Comparison of ENCODE assay signal across 8 cellular contexts in genomic region chr18:55405655-55406373, GRCh38.
A peak's percentile ranks its signal among the peaks of the same experiment; 100 is the strongest.
DNase-seq lines count a peak whose midpoint lies in the region; ATAC-seq and TF ChIP-seq lines count a peak whose summit lies in the region.

No MANE protein-coding gene starts in this region.

- no peak overlapping the region for H3K9ac ChIP-seq in SK-N-MC (ENCODE audit: insufficient read length)

- H3K27me3 ChIP-seq in BE2C = no peaks in the 10 kb centered on the region
- H3K27me3 ChIP-seq in MG63 = no peaks in the 10 kb centered on the region
- H3K27me3 ChIP-seq in osteoblast (ENCODE audit: insufficient read depth, low read length) = no peaks in the 10 kb centered on the region

- peak overlapping the region; percentile 66 for H3K4me2 ChIP-seq in osteoblast (ENCODE audit: insufficient read depth, low read length)

- peak overlapping the region; percentile 52 for H3K4me3 ChIP-seq in BE2C (ENCODE audit: low read depth, low read length)
- H3K4me3 ChIP-seq in MG63 = peak overlapping the region; percentile 36
- H3K4me3 ChIP-seq in SK-N-MC = no peak overlapping the region
- no peak overlapping the region for H3K4me3 ChIP-seq in fibroblast of mammary gland (ENCODE audit: control insufficient read depth, low read depth, low read length)
- H3K4me3 ChIP-seq in osteoblast (ENCODE audit: insufficient read depth, low read length) = peak overlapping the region; percentile 1

- DNase-seq in BE2C (peak; percentile 87), MG63 (peak; percentile 90), SK-N-MC (ENCODE audit: low read depth, low spot score) (no peak), fibroblast of mammary gland (ENCODE audit: low read depth) (peak; percentile 95), osteoblast (ENCODE audit: insufficient read length, low spot score, missing footprints) (peak; percentile 82)
- no peak for DNase-seq in stimulated activated CD4-positive, alpha-beta T cell treated with anti-CD3 and anti-CD28 coated beads, Interleukin-12 subunit alpha, Interleukin-12 subunit beta, amount 100 ng/mL, for 4 hours
- no peak for DNase-seq in activated CD4-positive, alpha-beta T cell treated with anti-CD3 and anti-CD28 coated beads, Interleukin-2, amount 50 U/mL, for 1 hour

- H3K27ac ChIP-seq in SK-N-MC = 0 out of 2 replicates have a peak overlapping the region, but pooled peaks have one; percentile 29
- H3K27ac ChIP-seq in osteoblast (ENCODE audit: low read depth, low read length) = peak overlapping the region; percentile 81

- ATAC-seq in HG02970 (IDR thresholded peaks at IDR 0.05; ENCODE audit: low FRiP score, unreplicated experiment) = no peak

- H2AFZ ChIP-seq in osteoblast (ENCODE audit: low read length) = no peak overlapping the region

- H3K79me2 ChIP-seq in osteoblast (ENCODE audit: insufficient read depth, low read length) = peaks cover 57% of the 10 kb centered on the region

- H4K20me1 ChIP-seq in osteoblast (ENCODE audit: insufficient read depth, low read length) = no peaks in the 10 kb centered on the region

- H3K4me1 ChIP-seq in BE2C = peaks cover 25% of the 10 kb centered on the region
- H3K4me1 ChIP-seq in osteoblast (ENCODE audit: insufficient read depth, low read length) = peaks cover 43% of the 10 kb centered on the region

- H3K36me3 ChIP-seq in BE2C (no peaks in the 10 kb centered on the region; the same call in 1 of the 2 replicates), MG63 (no peaks in the 10 kb centered on the region), SK-N-MC (ENCODE audit: insufficient read depth, low read length) (no peaks in the 10 kb centered on the region), osteoblast (ENCODE audit: insufficient read depth, low read length) (no peaks in the 10 kb centered on the region)

- H3K9me3 ChIP-seq in BE2C (no peaks in the 10 kb centered on the region), MG63 (no peaks in the 10 kb centered on the region), SK-N-MC (ENCODE audit: low read depth, low read length) (no peaks in the 10 kb centered on the region), osteoblast (ENCODE audit: low read depth, low read length) (no peaks in the 10 kb centered on the region)

- TF ChIP-seq CTCF in BE2C (IDR thresholded peaks at IDR 0.05; ENCODE audit: low read depth, low read length) (0 out of 2 replicates have a peak, but pooled peaks have one; percentile 11), fibroblast of mammary gland (conservative IDR thresholded peaks at IDR 0.05; ENCODE audit: control insufficient read depth, insufficient read depth, low read depth, low read length) (peak; percentile 27), osteoblast (IDR thresholded peaks at IDR 0.05; ENCODE audit: extremely low read depth, low read depth, low read length) (peak; percentile 31)

Comparison
In these comparisons a context has a peak if more than half of its experiments do, and no peak if none do; other contexts are left out.
1. DNase-seq: peak in BE2C (single experiment), MG63 (single experiment), fibroblast of mammary gland (single experiment) and osteoblast (single experiment); none in SK-N-MC (single experiment), stimulated activated CD4-positive, alpha-beta T cell treated with anti-CD3 and anti-CD28 coated beads, Interleukin-12 subunit alpha, Interleukin-12 subunit beta, amount 100 ng/mL, for 4 hours (single experiment) and activated CD4-positive, alpha-beta T cell treated with anti-CD3 and anti-CD28 coated beads, Interleukin-2, amount 50 U/mL, for 1 hour (single experiment).
2. H3K4me3 ChIP-seq: peak in BE2C (single experiment), MG63 (single experiment) and osteoblast (single experiment); none in SK-N-MC (single experiment) and fibroblast of mammary gland (single experiment).
3. Peak in every context shown above with its lines, with median percentiles within 50 percentile points of each other: CTCF ChIP-seq.